8 cellular contexts compared by ENCODE assay signal in the genomic region with DNA sequence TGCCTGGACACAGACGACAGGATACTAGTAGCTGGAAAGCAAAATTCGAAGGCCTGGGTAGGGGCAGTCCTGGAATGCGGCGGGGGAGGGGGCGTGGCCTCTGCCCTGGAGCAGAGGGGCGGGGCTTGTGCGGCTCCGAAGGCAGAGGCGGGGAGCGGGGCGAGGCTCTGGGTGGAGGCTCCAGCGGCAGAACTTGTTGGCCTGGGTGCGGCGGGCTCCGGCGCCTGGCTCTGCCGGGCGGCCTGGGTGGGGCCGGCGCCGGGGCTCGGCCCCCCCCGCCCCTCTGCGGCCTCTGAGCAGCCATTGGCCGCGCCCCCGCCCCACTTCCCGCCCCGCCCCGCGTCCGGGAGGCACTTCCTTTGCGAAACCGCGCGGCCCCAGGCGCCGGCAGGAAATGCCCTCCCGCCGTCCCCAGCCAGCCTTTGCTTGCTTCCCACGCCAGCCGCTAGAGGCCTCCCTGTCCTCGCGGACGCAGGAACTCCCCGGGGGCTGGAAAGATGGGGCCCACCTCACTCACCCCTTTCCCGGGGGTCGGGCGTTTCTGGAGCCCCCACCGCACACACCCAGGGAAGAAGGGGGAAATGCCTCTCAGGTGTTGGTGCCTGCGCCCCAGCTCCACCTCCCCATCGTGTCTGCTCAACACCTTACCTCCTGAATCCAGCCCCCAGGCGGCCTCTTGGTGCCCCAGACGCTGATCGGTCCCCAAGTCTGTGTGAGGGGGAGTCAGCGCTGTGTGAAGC. TPM values are rescaled to one million over a fixed set of nuclear protein-coding genes. Genes with fewer than 3 reads are reported as not detected.
A peak's percentile ranks its signal among the peaks of the same experiment; 100 is the strongest.
DNase-seq lines count a peak whose midpoint lies in the region; ATAC-seq and TF ChIP-seq lines count a peak whose summit lies in the region.

No MANE protein-coding gene starts in this region.

- 1% methylated on average over 32 to 56 of the region's 56 CpGs for WGBS in esophagus, 2 donors

- H3K9me3 ChIP-seq in DND-41 (ENCODE audit: insufficient read depth, low read length, severe bottlenecking) (no peaks in the 10 kb centered on the region), PC-3 (ENCODE audit: low read length) (no peaks in the 10 kb centered on the region), esophagus (ENCODE audit: control insufficient read depth in 2 of 2, insufficient read depth in 1 of 2, low read depth in 1 of 2, low read length in 1 of 2) (no peaks in the 10 kb centered on the region), muscle layer of duodenum (ENCODE audit: control insufficient read depth in 1 of 2, low read length in 2 of 2) (no peaks in the 10 kb centered on the region)

- DNase-seq in DND-41 (peak; percentile 97), KG1 (lab: John Stamatoyannopoulos, UW) (peak; percentile 94), PC-3 (peak; percentile 96)
- DNase-seq in activated T-cell treated with anti-CD3 and anti-CD28 coated beads, Interleukin-2, amount 50 U/mL, for 24 hours: peak; percentile 94
- peak; percentile 87 for DNase-seq in stimulated activated CD8-positive, alpha-beta memory T cell treated with anti-CD3 and anti-CD28 coated beads, Interleukin-7, amount 100 ng/mL, for 24 hours (ENCODE audit: low read depth)

- TF ChIP-seq CTCF in DND-41 (IDR thresholded peaks at IDR 0.05; ENCODE audit: borderline replicate concordance, extremely low read depth, low read length, poor library complexity, severe bottlenecking): peak; percentile 87
- TF ChIP-seq CTCF in PC-3 (conservative IDR thresholded peaks at IDR 0.05; ENCODE audit: low read depth, low read length): peak; percentile 82

- H3K4me3 ChIP-seq in DND-41 (ENCODE audit: low read depth in 1 of 2, low read length in 2 of 2) (peak overlapping the region; percentile 25 to 68; a peak in 3 of 4 replicates), PC-3 (ENCODE audit: low read length) (peak overlapping the region; percentile 67), esophagus (ENCODE audit: low read depth in 1 of 2, low read length in 2 of 2) (peak overlapping the region; percentile 44 to 47), muscle layer of duodenum (ENCODE audit: low read depth in 1 of 2, low read length in 2 of 2) (peak overlapping the region; percentile 65)

- peaks cover 40% of the 10 kb centered on the region for H3K36me3 Mint-ChIP-seq in activated T-cell treated with anti-CD3 and anti-CD28 coated beads, Interleukin-2, amount 50 U/mL, for 24 hours (ENCODE audit: low read depth)

- H3K27me3 ChIP-seq in DND-41 (ENCODE audit: insufficient read depth, low read length, poor library complexity): no peaks in the 10 kb centered on the region
- no peaks in the 10 kb centered on the region for H3K27me3 ChIP-seq in PC-3 (ENCODE audit: low read length)
- no peaks in the 10 kb centered on the region for H3K27me3 ChIP-seq in esophagus (ENCODE audit: control insufficient read depth in 1 of 2, insufficient read depth in 2 of 2, low read length in 2 of 2)
- no peaks in the 10 kb centered on the region for H3K27me3 ChIP-seq in muscle layer of duodenum (ENCODE audit: low read depth, low read length)

- H3K9ac ChIP-seq in DND-41 (ENCODE audit: low read depth, low read length): peak overlapping the region; percentile 66
- H3K9ac ChIP-seq in PC-3 (ENCODE audit: low read length): peak overlapping the region; percentile 48

- H4K20me1 ChIP-seq in DND-41 (ENCODE audit: insufficient read depth, low read length): peaks cover 16% of the 10 kb centered on the region
- H4K20me1 ChIP-seq in PC-3 (ENCODE audit: low read length): no peaks in the 10 kb centered on the region

- H3K27ac ChIP-seq in DND-41 (ENCODE audit: low read length) (peak overlapping the region; percentile 89), PC-3 (ENCODE audit: low read length) (peak overlapping the region; percentile 47), esophagus (ENCODE audit: low read depth in 2 of 2, low read length in 1 of 2) (peak overlapping the region; percentile 92 to 94), muscle layer of duodenum (ENCODE audit: low read length) (peak overlapping the region; percentile 82)

- ATAC-seq in DND-41 (ENCODE audit: insufficient read depth, low read depth) (peak; percentile 79), GM21737 (IDR thresholded peaks at IDR 0.05; ENCODE audit: unreplicated experiment) (peak; percentile 73), PC-3 (peak; percentile 87)

- H3F3A ChIP-seq in PC-3 (ENCODE audit: low read length, unreplicated experiment): no peaks in the 10 kb centered on the region

- H3K36me3 ChIP-seq in DND-41 (ENCODE audit: insufficient read depth, low read length) (peaks cover 36% of the 10 kb centered on the region), PC-3 (ENCODE audit: low read depth, low read length) (peaks cover 4% of the 10 kb centered on the region; the same call in 1 of the 2 replicates), esophagus (ENCODE audit: control insufficient read depth in 2 of 2, insufficient read depth in 2 of 2, low read length in 1 of 2) (peaks cover 9 to 30% of the 10 kb centered on the region in 2 donors), muscle layer of duodenum (ENCODE audit: control insufficient read depth in 1 of 2, insufficient read depth in 2 of 2, low read length in 2 of 2) (peaks cover 7 to 31% of the 10 kb centered on the region in 2 donors)

- H3K9me2 ChIP-seq in PC-3 (replicated peaks; ENCODE audit: low read length): no peaks in the 10 kb centered on the region

- H3K27ac Mint-ChIP-seq in activated T-cell treated with anti-CD3 and anti-CD28 coated beads, Interleukin-2, amount 50 U/mL, for 24 hours: peak overlapping the region; percentile 89

- peak overlapping the region; percentile 77 for H3K4me3 Mint-ChIP-seq in activated T-cell treated with anti-CD3 and anti-CD28 coated beads, Interleukin-2, amount 50 U/mL, for 24 hours

- peaks cover 54% of the 10 kb centered on the region for H3K4me1 Mint-ChIP-seq in activated T-cell treated with anti-CD3 and anti-CD28 coated beads, Interleukin-2, amount 50 U/mL, for 24 hours (ENCODE audit: low read depth)

- intact Hi-C loops in PC-3 (cut with micrococcal nuclease): loop anchor here (1.0 to 2.0 kb wide), 4 partner anchors 38 to 242 kb away; no protein-coding TSS in a partner anchor

- peaks cover 2% of the 10 kb centered on the region for H3K27me3 Mint-ChIP-seq in activated T-cell treated with anti-CD3 and anti-CD28 coated beads, Interleukin-2, amount 50 U/mL, for 24 hours

- H2AFZ ChIP-seq in DND-41 (ENCODE audit: low read depth, low read length): peak overlapping the region; percentile 72
- H2AFZ ChIP-seq in PC-3 (ENCODE audit: low read length): peak overlapping the region; percentile 78

- H3K4me1 ChIP-seq in DND-41 (ENCODE audit: insufficient read depth, low read length) (peaks cover 52% of the 10 kb centered on the region), PC-3 (ENCODE audit: insufficient read depth, low read length) (peaks cover 20% of the 10 kb centered on the region), esophagus (ENCODE audit: control insufficient read depth in 2 of 2, insufficient read depth in 2 of 2, low read length in 1 of 2) (peaks cover 0 to 26% of the 10 kb centered on the region in 2 donors), muscle layer of duodenum (ENCODE audit: control insufficient read depth in 1 of 2, insufficient read depth in 2 of 2, low read length in 2 of 2) (peaks cover 20 to 51% of the 10 kb centered on the region in 2 donors)

- no TSS peak for BruUV-seq in PC-3 (replicated peaks; lab: Mats Ljungman, UMichigan)

- CTCF ChIA-PET in PC-3 (lab: Charles Lee): interaction anchor here (0.6 to 0.7 kb wide), 2 partner anchors 51 to 120 kb away, joined by 3 to 4 read pairs; no protein-coding TSS in a partner anchor

- H3K9me3 Mint-ChIP-seq in activated T-cell treated with anti-CD3 and anti-CD28 coated beads, Interleukin-2, amount 50 U/mL, for 24 hours: no peaks in the 10 kb centered on the region

- H3K4me2 ChIP-seq in DND-41 (ENCODE audit: insufficient read depth, low read length): peak overlapping the region; percentile 98
- H3K4me2 ChIP-seq in PC-3 (ENCODE audit: low read length): peak overlapping the region; percentile 90

- POLR2A ChIA-PET in PC-3 (lab: Charles Lee; ENCODE audit: unreplicated experiment): interaction anchor here (0.5 to 0.6 kb wide), 2 partner anchors 47 to 54 kb away, joined by 3 to 6 read pairs; no protein-coding TSS in a partner anchor

- peaks cover 17% of the 10 kb centered on the region for H3K79me2 ChIP-seq in DND-41 (ENCODE audit: insufficient read depth, low read length)
- H3K79me2 ChIP-seq in PC-3 (ENCODE audit: low read length): peaks cover 10% of the 10 kb centered on the region

RNA-seq across cellular contexts. Expression of a gene that starts 6.7 kb away (rescaled TPM):
- 73.2 and 94.6 TPM in 2 replicates for total RNA-seq in PC-3 (2014; rRNA removed)
- 10 to 100 TPM; 59.1 to 76.9 TPM for polyA plus RNA-seq in esophagus

RNA-seq across cellular contexts. Expression of a gene that starts 12.5 kb away (rescaled TPM):
- total RNA-seq in PC-3 (2014; rRNA removed): 0.26 and 0.92 TPM in 2 replicates
- under 1 TPM; 0.02 to 0.26 TPM for polyA plus RNA-seq in esophagus

RNA-seq across cellular contexts. Expression of a gene that starts 24.3 kb away (rescaled TPM):
- total RNA-seq in PC-3 (2014; rRNA removed): 0.17 and 0.33 TPM in 2 replicates
- 1 to 10 TPM; 1.1 to 1.5 TPM for polyA plus RNA-seq in esophagus

RNA-seq across cellular contexts. Expression of a gene that starts 49.7 kb away (rescaled TPM):
- not detected in 2 replicates for total RNA-seq in PC-3 (2014; rRNA removed)
- polyA plus RNA-seq in esophagus: not detected

Comparison
In these comparisons a context has a peak if more than half of its experiments do, and no peak if none do; other contexts are left out.
1. Peak in every context shown above with its lines: DNase-seq, ATAC-seq, H3K4me3 ChIP-seq and H3K27ac ChIP-seq.